8 cellular contexts compared by ENCODE assay signal in the genomic region with DNA sequence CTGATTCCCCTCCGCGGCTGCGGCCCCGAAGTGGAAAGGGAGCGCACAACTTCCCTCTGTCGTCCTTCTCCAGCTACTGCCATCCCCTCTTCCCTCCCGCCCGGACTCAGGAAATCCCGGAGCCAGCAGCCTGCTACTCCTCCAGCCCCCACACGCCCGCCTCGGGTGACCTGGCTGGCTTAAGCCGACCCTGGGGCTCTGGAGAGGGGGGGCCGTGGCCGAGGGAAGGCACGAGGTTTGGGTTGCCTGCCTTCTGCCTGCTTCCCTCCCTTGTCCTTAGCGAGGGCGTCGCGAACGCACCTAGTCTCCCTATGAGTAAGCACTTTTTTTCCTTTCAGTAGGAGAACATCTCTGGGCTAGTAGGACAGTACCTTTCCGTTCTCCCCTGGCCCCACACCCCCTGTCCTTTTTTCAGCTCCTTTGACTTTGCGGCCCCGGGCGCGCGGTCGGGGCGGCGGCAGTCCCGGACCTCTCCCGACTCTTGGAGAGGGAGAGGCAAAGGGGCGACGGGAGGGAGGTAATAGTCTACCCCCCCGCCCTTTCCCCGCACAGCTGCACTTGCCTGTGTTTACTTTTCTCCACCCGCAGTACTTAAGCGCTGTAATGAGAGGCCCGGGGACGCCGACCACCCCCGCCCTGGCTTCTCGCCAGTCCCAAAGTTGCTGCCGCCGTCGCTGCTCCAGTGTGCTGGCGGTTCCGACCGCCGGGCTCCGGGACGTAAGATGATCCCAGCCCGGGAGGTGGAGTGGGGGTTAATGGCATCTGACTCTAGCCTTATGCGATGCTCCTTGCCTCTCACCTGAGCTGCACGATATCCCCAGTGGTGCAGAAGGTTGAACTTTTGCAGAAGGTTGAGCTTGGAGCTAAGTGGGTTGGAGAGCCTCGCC. TPM values are rescaled to one million over a fixed set of nuclear protein-coding genes. Genes with fewer than 3 reads are reported as not detected.
A peak's percentile ranks its signal among the peaks of the same experiment; 100 is the strongest.
DNase-seq lines count a peak whose midpoint lies in the region; ATAC-seq and TF ChIP-seq lines count a peak whose summit lies in the region.

No MANE protein-coding gene starts in this region.

- ATAC-seq in HG03025 (IDR thresholded peaks at IDR 0.05; ENCODE audit: low FRiP score, unreplicated experiment) (peak; percentile 30), left lung (peak; percentile 62)

- TF ChIP-seq CTCF in coronary artery (IDR thresholded peaks at IDR 0.05): no peak
- TF ChIP-seq CTCF in left lung (IDR thresholded peaks at IDR 0.05): no peak
- TF ChIP-seq CTCF in suprapubic skin (IDR thresholded peaks at IDR 0.05): no peak

- 3% methylated on average over 46 of the region's 56 CpGs for WGBS in suprapubic skin

- intact Hi-C loops in left lung (cut with DNase I): no loop called here

- DNase-seq in DMS153 treated with DMSO at 0.1 percent for 48 hours (lab: John Stamatoyannopoulos, UW; ENCODE audit: unreplicated experiment): peak; percentile 29
- DNase-seq in DMS153 (lab: John Stamatoyannopoulos, UW): no peak
- DNase-seq in NCI-H82 (lab: John Stamatoyannopoulos, UW): peak; percentile 75
- peak; percentile 82 for DNase-seq in coronary artery (ENCODE audit: low spot score)
- DNase-seq in left lung: peak; percentile 46 to 78
- peak; percentile 66 to 74 for DNase-seq in suprapubic skin (ENCODE audit: low spot score in 2 of 2)
- no peak for DNase-seq in AML-193 (lab: John Stamatoyannopoulos, UW)

- no peak for TF ChIP-seq EP300 in suprapubic skin (IDR thresholded peaks at IDR 0.05)

- H3K27me3 ChIP-seq in left lung (peaks cover 25 to 50% of the 10 kb centered on the region in 2 donors), suprapubic skin (no peaks in the 10 kb centered on the region)

- no peak for TF ChIP-seq POLR2A in suprapubic skin (IDR thresholded peaks at IDR 0.05)

- H3K9me3 ChIP-seq in left lung (no peaks in the 10 kb centered on the region), suprapubic skin (no peaks in the 10 kb centered on the region)

- H3K36me3 ChIP-seq in left lung (no peaks in the 10 kb centered on the region), suprapubic skin (no peaks in the 10 kb centered on the region)

- H3K4me1 ChIP-seq in left lung (no peaks in the 10 kb centered on the region), suprapubic skin (peaks cover 12% of the 10 kb centered on the region)

- H3K4me3 ChIP-seq in coronary artery (peak overlapping the region; percentile 84), left lung (peak overlapping the region; percentile 34 to 48), suprapubic skin (peak overlapping the region; percentile 62)

- H3K27ac ChIP-seq in coronary artery (peak overlapping the region; percentile 82 to 95), left lung (peak overlapping the region; percentile 85 to 92), suprapubic skin (peak overlapping the region; percentile 92)

RNA-seq across cellular contexts. Expression of gene PLS3, which starts 0.9 kb away (rescaled TPM):
- total RNA-seq in left lung (100 to 1,000 TPM; 186 to 354 TPM), suprapubic skin (100 to 1,000 TPM in 3 of 4 donors, 10 to 100 TPM in 1; 74.7 to 145 (median 136) TPM)

Comparison
In these comparisons a context has a peak if more than half of its experiments do, and no peak if none do; other contexts are left out.
1. DNase-seq: peak in DMS153 treated with DMSO at 0.1 percent for 48 hours (single experiment), NCI-H82 (single experiment), coronary artery (single experiment), left lung (2 of 2) and suprapubic skin (2 of 2); none in DMS153 (single experiment) and AML-193 (0 of 2).
2. Peak in every context shown above with its lines, with median percentiles within 50 percentile points of each other: H3K27ac ChIP-seq and H3K4me3 ChIP-seq.